ENCODE assay signal across 8 cellular contexts in genomic region chr16:30813821-30814189, GRCh38. TPM values are rescaled to one million over a fixed set of nuclear protein-coding genes. Genes with fewer than 3 reads are reported as not detected.
DNase-seq lines count a peak whose midpoint lies in the region; ATAC-seq, FAIRE-seq and TF ChIP-seq lines count a peak whose summit lies in the region.

No MANE protein-coding gene starts in this region.

- H3K27me3 ChIP-seq in AG04450 (ENCODE audit: control insufficient read depth, insufficient read depth, low read length) (no peaks in the 10 kb centered on the region), adipocyte (replicated peaks; ENCODE audit: control insufficient read depth, insufficient read depth, low read length) (no peaks in the 10 kb centered on the region), layer of hippocampus (ENCODE audit: control insufficient read depth, insufficient read depth, low read length) (no peaks in the 10 kb centered on the region), suprapubic skin (no peaks in the 10 kb centered on the region)

- WGBS in suprapubic skin, result 93% methylated on average over 3 of the region's 3 CpGs

- peak overlapping the region; percentile 11 for H3K27ac ChIP-seq in AG04450 (ENCODE audit: low read depth, low read length)
- H3K27ac ChIP-seq in layer of hippocampus (ENCODE audit: low read depth, low read length), result peak overlapping the region; percentile 75
- H3K27ac ChIP-seq in suprapubic skin, result peak overlapping the region; percentile 80

- FAIRE-seq in RCC 7860 (lab: Jason Lieb, UNC), result no peak

- CTCF ChIA-PET in AG04450 (lab: Charles Lee), result interaction anchor here (0.5 to 3.4 kb wide), 21 partner anchors 8 to 665 kb away, joined by 3 to 33 read pairs (median 4); partner anchors contain the start of genes PHKG2 and RNF40

- no peak for TF ChIP-seq POLR2A in suprapubic skin (IDR thresholded peaks at IDR 0.05)

- ATAC-seq in HG02588 (IDR thresholded peaks at IDR 0.05; ENCODE audit: unreplicated experiment), result no peak

- peak overlapping the region; percentile 53 for H3K4me3 ChIP-seq in AG04450 (ENCODE audit: low read depth, low read length)
- H3K4me3 ChIP-seq in HFF-Myc (replicated peaks; ENCODE audit: low read depth, low read length), result peak overlapping the region; percentile 41
- peak overlapping the region; percentile 79 for H3K4me3 ChIP-seq in adipocyte (ENCODE audit: low read length)
- H3K4me3 ChIP-seq in suprapubic skin, result peak overlapping the region; percentile 54

- POLR2A ChIA-PET in AG04450 (lab: Yijun Ruan, JAX), result interaction anchor here (1.1 kb wide), 2 partner anchors 8 to 26 kb away, joined by 4 to 20 read pairs; partner anchors contain the start of gene ZNF629

- peaks cover 4% of the 10 kb centered on the region; the same call in 1 of the 2 replicates for H3K9me3 ChIP-seq in AG04450 (ENCODE audit: control insufficient read depth, insufficient read depth, low read length)
- H3K9me3 ChIP-seq in adipocyte (ENCODE audit: control insufficient read depth, low read length), result no peaks in the 10 kb centered on the region
- H3K9me3 ChIP-seq in suprapubic skin, result no peaks in the 10 kb centered on the region

- H3K4me1 ChIP-seq in adipocyte (ENCODE audit: control insufficient read depth, insufficient read depth, low read length) (peaks cover 12% of the 10 kb centered on the region), suprapubic skin (peaks cover 15% of the 10 kb centered on the region)

- no peak for TF ChIP-seq CTCF in AG04450 (IDR thresholded peaks at IDR 0.05; ENCODE audit: low read depth, low read length)
- no peak for TF ChIP-seq CTCF in HFF-Myc (IDR thresholded peaks at IDR 0.05; ENCODE audit: low read depth, low read length, missing control alignments)
- TF ChIP-seq CTCF in suprapubic skin (IDR thresholded peaks at IDR 0.05), result no peak

- peak; percentile 51 for TF ChIP-seq EP300 in suprapubic skin (IDR thresholded peaks at IDR 0.05)

- DNase-seq in AG04450 (ENCODE audit: low read depth, low spot score) (no peak), HFF-Myc (ENCODE audit: extremely low read depth, low read depth) (no peak), adipocyte (ENCODE audit: low read depth) (no peak), suprapubic skin (ENCODE audit: low spot score in 2 of 2) (no peak), RCC 7860 (ENCODE audit: low spot score) (no peak), iPS-NIHi7 (ENCODE audit: extremely low spot score) (no peak)

- peak overlapping the region; percentile 88 for H3K9ac ChIP-seq in adipocyte (ENCODE audit: low read length)

- H3K36me3 ChIP-seq in adipocyte (ENCODE audit: control insufficient read depth, insufficient read depth, low read length, severe bottlenecking), result no peaks in the 10 kb centered on the region
- no peaks in the 10 kb centered on the region for H3K36me3 ChIP-seq in suprapubic skin

RNA-seq across cellular contexts. Expression of gene ZNF629, which starts 26.8 kb away (rescaled TPM):
- polyA plus RNA-seq in AG04450 (2011; rRNA removed), result 5.1 and 8.0 TPM in 2 replicates
- 9.5 and 9.9 TPM in 2 replicates for polyA minus RNA-seq in AG04450 (2011; rRNA and poly(A)+ RNA removed)
- 10 to 100 TPM; 11.5 to 22.9 (median 16.1) TPM for total RNA-seq in suprapubic skin

RNA-seq across cellular contexts. Expression of gene RNF40, which starts 51.7 kb away (rescaled TPM):
- polyA plus RNA-seq in AG04450 (2011; rRNA removed), result 66.8 and 75.5 TPM in 2 replicates
- 108 and 117 TPM in 2 replicates for polyA minus RNA-seq in AG04450 (2011; rRNA and poly(A)+ RNA removed)
- total RNA-seq in suprapubic skin, result 10 to 100 TPM; 65.6 to 89.7 (median 76.5) TPM

RNA-seq across cellular contexts. Expression of gene CFAP119, which starts 51.9 kb away (rescaled TPM):
- polyA plus RNA-seq in AG04450 (2011; rRNA removed), result 2.6 and 3.1 TPM in 2 replicates
- 1.9 and 3.6 TPM in 2 replicates for polyA minus RNA-seq in AG04450 (2011; rRNA and poly(A)+ RNA removed)
- total RNA-seq in suprapubic skin, result 1 to 10 TPM; 3.8 to 6.7 (median 5.0) TPM

Comparison
In these comparisons a context has a peak if more than half of its experiments do, and no peak if none do; other contexts are left out.
1. H3K27ac ChIP-seq: peak in every context shown above with its lines; median percentile 80 in suprapubic skin; 75 in layer of hippocampus; 11 in AG04450.